Comparison of ENCODE assay signal across 2 cellular contexts in genomic region chr11:121104223-121104831, GRCh38.
TF ChIP-seq lines count a peak whose summit lies in the region.

No MANE protein-coding gene starts in this region.

TF ChIP-seq in SK-N-SH, 30 proteins besides CTCF, POLR2A, EP300 and RAD21 (continued from another document):
- no peak for TF ChIP-seq TAF1 (IDR thresholded peaks at IDR 0.05; ENCODE audit: borderline replicate concordance, low read depth, low read length)
- no peak for TF ChIP-seq NFIC (IDR thresholded peaks at IDR 0.05; ENCODE audit: borderline replicate concordance)
- TF ChIP-seq USF2 (IDR thresholded peaks at IDR 0.05; ENCODE audit: borderline replicate concordance, low read depth, low read length), result no peak
- no peak for TF ChIP-seq JUND (IDR thresholded peaks at IDR 0.05)
- no peak for TF ChIP-seq YY1 (IDR thresholded peaks at IDR 0.05; ENCODE audit: low read depth)
- no peak for TF ChIP-seq FOXJ3 (CRISPR knock-in tag; IDR thresholded peaks at IDR 0.05)
TF ChIP-seq in SK-N-SH: peak in this region for 0.

TF ChIP-seq in SK-N-SH treated with all-trans-retinoic acid at 6 μM for 48 hours, 23 proteins besides CTCF, POLR2A, EP300 and RAD21 (continued from another document):
- no peak for TF ChIP-seq PPARA (CRISPR knock-in tag; IDR thresholded peaks at IDR 0.05; ENCODE audit: borderline replicate concordance)
